Comparison of ENCODE assay signal across 9 cellular contexts in the genomic region with DNA sequence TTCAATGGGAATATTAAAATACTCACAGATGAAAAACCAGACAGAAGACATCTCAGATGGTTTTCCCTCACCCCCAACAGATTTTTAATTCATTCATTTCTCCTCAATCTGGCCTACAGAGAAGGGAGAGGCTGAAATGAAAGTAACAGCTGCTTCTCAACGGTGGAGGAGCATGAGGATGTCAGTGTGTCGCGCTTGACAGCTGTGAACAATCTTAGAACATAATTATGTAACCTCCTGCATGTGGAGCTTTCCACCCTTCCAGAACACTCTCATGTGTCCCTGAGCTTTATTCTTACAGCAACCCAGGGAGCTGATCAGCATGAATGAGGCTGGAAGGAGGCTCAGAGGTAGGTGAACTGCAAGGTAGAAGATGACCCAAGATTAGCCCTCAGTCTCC. TPM values are rescaled to one million over a fixed set of nuclear protein-coding genes. Genes with fewer than 3 reads are reported as not detected.
DNase-seq lines count a peak whose midpoint lies in the region; ATAC-seq and TF ChIP-seq lines count a peak whose summit lies in the region.
"Had no signal": no experiment of that assay in that cellular context is flagged by ENCODE, and none has a peak within 500 bp of the region (broad histone marks: within the 10 kb centered on the region; RNA-seq: fewer than 3 reads in every experiment).

No MANE protein-coding gene starts in this region.

- no peaks in the 10 kb centered on the region for H3K79me2 ChIP-seq in OCI-LY3 (ENCODE audit: low read length)

- no peak overlapping the region for H3K27ac ChIP-seq in OCI-LY3 (ENCODE audit: low read length)

- no peak for TF ChIP-seq CTCF in OCI-LY3 (IDR thresholded peaks at IDR 0.05; ENCODE audit: low read depth, low read length)

- intact Hi-C loops in posterior vena cava (cut with DNase I): no loop called here

- H3K4me3 ChIP-seq in OCI-LY3 (ENCODE audit: low read length) (no peak overlapping the region), skeletal muscle satellite cell (ENCODE audit: low read length) (no peak overlapping the region)

- H3K9me3 ChIP-seq in OCI-LY3 (ENCODE audit: insufficient read depth, low read length): no peaks in the 10 kb centered on the region
- H3K9me3 ChIP-seq in skeletal muscle satellite cell (replicated peaks; ENCODE audit: low read length): no peaks in the 10 kb centered on the region

- H3K27me3 ChIP-seq in OCI-LY3 (ENCODE audit: low read depth, low read length) (no peaks in the 10 kb centered on the region), skeletal muscle satellite cell (ENCODE audit: control insufficient read depth, insufficient read depth, low read length) (no peaks in the 10 kb centered on the region)

- H3K36me3 ChIP-seq in OCI-LY3 (replicated peaks; ENCODE audit: low read depth, low read length) (no peaks in the 10 kb centered on the region), skeletal muscle satellite cell (ENCODE audit: insufficient read depth, low read length) (no peaks in the 10 kb centered on the region)

- H3K4me1 ChIP-seq in OCI-LY3 (ENCODE audit: low read length) (peaks cover 5% of the 10 kb centered on the region), skeletal muscle satellite cell (ENCODE audit: control insufficient read depth, insufficient read depth, low read length) (peaks cover 14% of the 10 kb centered on the region)

- H2AFZ ChIP-seq in OCI-LY3 (ENCODE audit: low read depth, low read length): no peak overlapping the region

- H3K9ac ChIP-seq in OCI-LY3 (ENCODE audit: low read length) (no peak overlapping the region), skeletal muscle satellite cell (ENCODE audit: low read depth, low read length) (no peak overlapping the region)

- ATAC-seq in GM19324 (IDR thresholded peaks at IDR 0.05; ENCODE audit: low FRiP score, unreplicated experiment) (peak; percentile 80), HG02763 (IDR thresholded peaks at IDR 0.05; ENCODE audit: unreplicated experiment) (peak; percentile 88)
- ATAC-seq: activated CD8-positive, alpha-beta memory T cell treated with anti-CD3 and anti-CD28 coated beads, Interleukin-2, amount 10 ng/mL, durations not matched to agents 7 days and 5 days had no signal

- DNase-seq in GM19240 (ENCODE audit: insufficient read length, low spot score) (no peak), posterior vena cava (ENCODE audit: low spot score) (no peak)
- DNase-seq in effector CD4-positive, alpha-beta T cell: no peak
- DNase-seq: activated CD8-positive, alpha-beta memory T cell treated with anti-CD3 and anti-CD28 coated beads, Interleukin-2, amount 10 ng/mL, durations not matched to agents 7 days and 5 days; cortex of kidney had no signal

- H3K4me2 ChIP-seq in OCI-LY3 (ENCODE audit: low read length): peak overlapping the region; percentile 15
- H3K4me2 ChIP-seq in skeletal muscle satellite cell (ENCODE audit: low read length): peak overlapping the region; percentile 51

- H4K20me1 ChIP-seq in OCI-LY3 (ENCODE audit: insufficient read depth, low read length): no peaks in the 10 kb centered on the region

RNA-seq across cellular contexts. Expression of a gene that starts 52.7 kb away (rescaled TPM):
- 7.2 and 7.6 TPM in 2 replicates for total RNA-seq in skeletal muscle satellite cell (2012; rRNA removed)
- total RNA-seq in posterior vena cava: 1 to 10 TPM; 5.2 to 6.3 TPM
